13 cellular contexts compared by ENCODE assay signal in the genomic region with DNA sequence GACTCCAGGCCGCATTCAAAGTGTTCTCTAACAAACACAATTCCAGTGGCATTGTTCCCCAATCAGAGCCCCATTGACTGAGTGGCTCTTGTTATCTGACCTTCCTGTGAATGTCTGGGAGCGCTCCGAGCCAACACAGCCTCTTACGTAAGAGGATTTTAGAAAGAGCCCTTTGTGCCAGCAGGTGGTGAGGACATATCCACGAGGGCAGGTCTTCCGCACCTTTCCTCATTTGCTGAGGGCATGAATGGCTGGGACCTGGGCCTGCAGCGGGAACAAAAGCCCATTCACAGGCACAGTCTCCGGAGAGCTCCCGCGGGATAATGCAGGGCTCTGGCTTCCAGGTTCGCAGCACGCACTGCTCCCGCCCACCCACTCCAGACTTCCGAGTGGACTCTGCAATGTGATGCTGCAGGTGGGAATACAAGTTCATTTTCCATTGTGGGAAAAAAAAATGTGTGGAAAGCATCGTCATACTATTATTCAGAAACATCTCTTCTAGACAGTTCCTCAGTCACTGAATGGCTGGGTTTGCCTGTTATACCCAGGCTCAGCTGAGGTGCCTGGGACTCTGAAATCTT.
DNase-seq lines count a peak whose midpoint lies in the region; ATAC-seq and TF ChIP-seq lines count a peak whose summit lies in the region.
"Had no signal": no experiment of that assay in that cellular context is flagged by ENCODE, and none has a peak within 500 bp of the region (broad histone marks: within the 10 kb centered on the region; RNA-seq: fewer than 3 reads in every experiment).

No MANE protein-coding gene starts in this region.

- H3K4me2 ChIP-seq in MM.1S (ENCODE audit: low read depth, low read length): no peak overlapping the region

- H3K27me3 ChIP-seq in MM.1S (replicated peaks; ENCODE audit: insufficient read depth, low read length) (no peaks in the 10 kb centered on the region), BE2C (peaks cover 4% of the 10 kb centered on the region; the same call in 1 of the 2 replicates)

- H3K4me3 ChIP-seq in mucosa of descending colon (no peak overlapping the region), MM.1S (ENCODE audit: low read length) (no peak overlapping the region), BE2C (ENCODE audit: low read depth, low read length) (no peak overlapping the region)

- DNase-seq in COLO829 (ENCODE audit: low spot score) (peak; percentile 97), NCI-H2107 (lab: John Stamatoyannopoulos, UW) (peak; percentile 30), epithelial cell of prostate (ENCODE audit: low read depth, low spot score) (peak; percentile 40), mucosa of descending colon (no peak), MM.1S (no peak), activated gamma-delta T cell (lab: John Stamatoyannopoulos, UW) (no peak), BE2C (no peak), germinal center (ENCODE audit: low spot score) (no peak)
- DNase-seq: ACHN; activated naive CD8-positive, alpha-beta T cell treated with anti-CD3 and anti-CD28 coated beads, Interleukin-2, amount 10 ng/mL, durations not matched to agents 7 days and 5 days; cortex of kidney; NCI-H510A; stimulated activated CD4-positive, alpha-beta T cell treated with anti-CD3 and anti-CD28 coated beads, Interleukin-15, amount 100 ng/mL, for 24 hours had no signal

- no peaks in the 10 kb centered on the region for H3F3A ChIP-seq in MM.1S (ENCODE audit: insufficient read depth, low read length)

- H4K20me1 ChIP-seq in MM.1S (ENCODE audit: insufficient read depth, low read length): no peaks in the 10 kb centered on the region

- no peaks in the 10 kb centered on the region for H3K36me3 ChIP-seq in mucosa of descending colon (ENCODE audit: low read depth)
- H3K36me3 ChIP-seq in MM.1S (replicated peaks; ENCODE audit: insufficient read depth, low read length): no peaks in the 10 kb centered on the region
- H3K36me3 ChIP-seq in BE2C: no peaks in the 10 kb centered on the region

- H3K9ac ChIP-seq in MM.1S (ENCODE audit: low read length): no peak overlapping the region

- no peak overlapping the region for H3K27ac ChIP-seq in epithelial cell of prostate
- no peak overlapping the region for H3K27ac ChIP-seq in MM.1S (ENCODE audit: low read length)

- intact Hi-C loops in mucosa of descending colon (cut with DNase I, micrococcal nuclease): no loop called here

- no peak overlapping the region for H2AFZ ChIP-seq in MM.1S (ENCODE audit: low read length)

- H3K9me3 ChIP-seq in mucosa of descending colon (no peaks in the 10 kb centered on the region), MM.1S (replicated peaks; ENCODE audit: insufficient read depth, low read length) (no peaks in the 10 kb centered on the region), BE2C (no peaks in the 10 kb centered on the region)

- no peaks in the 10 kb centered on the region for H3K9me2 ChIP-seq in MM.1S (replicated peaks; ENCODE audit: insufficient read depth, low read length)

- TF ChIP-seq CTCF in mucosa of descending colon (IDR thresholded peaks at IDR 0.05): no peak
- TF ChIP-seq CTCF in MM.1S (IDR thresholded peaks at IDR 0.05; ENCODE audit: low read length): no peak
- TF ChIP-seq CTCF in BE2C (IDR thresholded peaks at IDR 0.05; ENCODE audit: low read depth, low read length): no peak

- no peaks in the 10 kb centered on the region for H3K4me1 ChIP-seq in mucosa of descending colon (ENCODE audit: low read depth)
- no peaks in the 10 kb centered on the region for H3K4me1 ChIP-seq in MM.1S (ENCODE audit: low read length)
- H3K4me1 ChIP-seq in BE2C: no peaks in the 10 kb centered on the region

- peak; percentile 28 for ATAC-seq in mucosa of descending colon

- H3K79me2 ChIP-seq in MM.1S (ENCODE audit: low read length): no peaks in the 10 kb centered on the region

Comparison
In these comparisons a context has a peak if more than half of its experiments do, and no peak if none do; other contexts are left out.
1. DNase-seq: peak in COLO829 (single experiment), NCI-H2107 (single experiment) and epithelial cell of prostate (single experiment); none in mucosa of descending colon (0 of 3), MM.1S (single experiment), activated gamma-delta T cell (single experiment), BE2C (single experiment) and germinal center (single experiment).